Comparison of ENCODE assay signal across 24 cellular contexts in genomic region chr6:106213660-106214276, GRCh38.
"Had no signal": no experiment of that assay in that cellular context is flagged by ENCODE, and none has a peak within 500 bp of the region (broad histone marks: within the 10 kb centered on the region; RNA-seq: fewer than 3 reads in every experiment).

No MANE protein-coding gene starts in this region.

- FAIRE-seq: keratinocyte, urothelium cell line had no signal

- DNase-seq: activated B cell treated with CpG ODN at 0.5 μM for 24 hours; activated effector memory CD4-positive, alpha-beta T cell treated with anti-CD3 and anti-CD28 coated beads, Interleukin-2, amount 50 U/mL, for 16 hours; activated naive CD4-positive, alpha-beta T cell treated with anti-CD3 and anti-CD28 coated beads, Interleukin-2, amount 10 ng/mL, durations not matched to agents 7 days and 5 days; activated T-cell treated with anti-CD3 and anti-CD28 coated beads for 4 hours; amniotic stem cell; body of pancreas; cerebellar nuclear complex; colonic mucosa; effector CD8-positive, alpha-beta T cell; erythroblast; head of caudate nucleus; hippocampal formation; left colon; naive B cell; spleen; stimulated activated CD4-positive, alpha-beta T cell treated with anti-CD3 and anti-CD28 coated beads, Interleukin-2, amount 100 ng/mL, for 48 hours had no signal

- H3K4me3 ChIP-seq: body of pancreas, colonic mucosa, right atrium auricular region, spleen, thoracic aorta had no signal

- H3K27ac Mint-ChIP-seq: activated B cell treated with CpG ODN at 0.5 μM for 24 hours; activated naive CD4-positive, alpha-beta T cell treated with anti-CD3 and anti-CD28 coated beads, Interleukin-2, amount 10 ng/mL, durations not matched to agents 7 days and 5 days; activated T-helper 1 cell treated with anti-CD3 and anti-CD28 coated beads, Interleukin-12 subunit alpha, Interleukin-12 subunit beta, Interleukin-2, Interleukin-4 antibody, amounts not matched to agents 30 ng/mL and 10 ng/mL and 1 ng/mL, durations not matched to agents 14 hours and 24 hours and 36 hours; mesothelial cell of epicardium; stimulated activated naive CD8-positive, alpha-beta T cell treated with anti-CD3 and anti-CD28 coated beads, Interleukin-15, Interleukin-2, amounts not matched to agents 100 ng/mL and 50 ng/mL, for 24 hours; T-helper 2 cell treated with Interferon-gamma antibody and Interleukin-4, amounts not matched to agents 5 μg/mL and 100 μg/mL, for 36 hours had no signal

- H3K9me3 Mint-ChIP-seq: activated naive CD4-positive, alpha-beta T cell treated with anti-CD3 and anti-CD28 coated beads, Interleukin-2, amount 10 ng/mL, durations not matched to agents 7 days and 5 days; activated T-helper 1 cell treated with anti-CD3 and anti-CD28 coated beads, Interleukin-12 subunit alpha, Interleukin-12 subunit beta, Interleukin-2, Interleukin-4 antibody, amounts not matched to agents 30 ng/mL and 10 ng/mL and 1 ng/mL, durations not matched to agents 14 hours and 24 hours and 36 hours; stimulated activated naive CD8-positive, alpha-beta T cell treated with anti-CD3 and anti-CD28 coated beads, Interleukin-15, Interleukin-2, amounts not matched to agents 100 ng/mL and 50 ng/mL, for 24 hours; T-helper 2 cell treated with Interferon-gamma antibody and Interleukin-4, amounts not matched to agents 5 μg/mL and 100 μg/mL, for 36 hours had no signal

- ATAC-seq: body of pancreas, left colon had no signal

- H3K4me3 Mint-ChIP-seq: activated B cell treated with CpG ODN at 0.5 μM for 24 hours; activated naive CD4-positive, alpha-beta T cell treated with anti-CD3 and anti-CD28 coated beads, Interleukin-2, amount 10 ng/mL, durations not matched to agents 7 days and 5 days; activated T-helper 1 cell treated with anti-CD3 and anti-CD28 coated beads, Interleukin-12 subunit alpha, Interleukin-12 subunit beta, Interleukin-2, Interleukin-4 antibody, amounts not matched to agents 30 ng/mL and 10 ng/mL and 1 ng/mL, durations not matched to agents 14 hours and 24 hours and 36 hours; mesothelial cell of epicardium; naive B cell; stimulated activated naive CD8-positive, alpha-beta T cell treated with anti-CD3 and anti-CD28 coated beads, Interleukin-15, Interleukin-2, amounts not matched to agents 100 ng/mL and 50 ng/mL, for 24 hours; T-helper 2 cell treated with Interferon-gamma antibody and Interleukin-4, amounts not matched to agents 5 μg/mL and 100 μg/mL, for 36 hours had no signal

- H3K27me3 Mint-ChIP-seq: activated B cell treated with CpG ODN at 0.5 μM for 24 hours; activated naive CD4-positive, alpha-beta T cell treated with anti-CD3 and anti-CD28 coated beads, Interleukin-2, amount 10 ng/mL, durations not matched to agents 7 days and 5 days; naive B cell; stimulated activated naive CD8-positive, alpha-beta T cell treated with anti-CD3 and anti-CD28 coated beads, Interleukin-15, Interleukin-2, amounts not matched to agents 100 ng/mL and 50 ng/mL, for 24 hours had no signal
